1 cellular context compared by ENCODE assay signal in genomic region chr15:22979069-22979698, GRCh38.
TF ChIP-seq lines count a peak whose summit lies in the region.

No MANE protein-coding gene starts in this region.

TF ChIP-seq in K562, 482 proteins besides CTCF, POLR2A, EP300 and RAD21 (continued from another document and continues in another):
- TF ChIP-seq ARID4B (CRISPR knock-in tag; IDR thresholded peaks at IDR 0.05) = 0 out of 2 replicates have a peak, but pooled peaks have one; percentile 42
- TF ChIP-seq DIDO1 (tag; IDR thresholded peaks at IDR 0.05; ENCODE audit: low read depth) = no peak
- peak; percentile 43; the same call in 1 of the 2 replicates for TF ChIP-seq L3MBTL2 (IDR thresholded peaks at IDR 0.05)
- no peak for TF ChIP-seq ZFP30 (CRISPR knock-in tag; IDR thresholded peaks at IDR 0.05; ENCODE audit: borderline replicate concordance)
- no peak for TF ChIP-seq ARID2 (IDR thresholded peaks at IDR 0.05)
- TF ChIP-seq, protein P1, sequence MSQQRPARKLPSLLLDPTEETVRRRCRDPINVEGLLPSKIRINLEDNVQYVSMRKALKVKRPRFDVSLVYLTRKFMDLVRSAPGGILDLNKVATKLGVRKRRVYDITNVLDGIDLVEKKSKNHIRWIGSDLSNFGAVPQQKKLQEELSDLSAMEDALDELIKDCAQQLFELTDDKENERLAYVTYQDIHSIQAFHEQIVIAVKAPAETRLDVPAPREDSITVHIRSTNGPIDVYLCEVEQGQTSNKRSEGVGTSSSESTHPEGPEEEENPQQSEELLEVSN (IDR thresholded peaks at IDR 0.05; ENCODE audit: borderline replicate concordance in 1 of 2, extremely low read depth in 1 of 2, insufficient read depth in 1 of 2, insufficient read length in 1 of 2, low read depth in 1 of 2, low read length in 1 of 2, poor library complexity in 1 of 2, severe bottlenecking in 1 of 2) = peak; percentile 21 to 73
- no peak for TF ChIP-seq CTCFL (IDR thresholded peaks at IDR 0.05; ENCODE audit: borderline replicate concordance, insufficient read depth, low read depth, low read length, poor library complexity, severe bottlenecking)
- TF ChIP-seq RBM34 (IDR thresholded peaks at IDR 0.05; ENCODE audit: borderline replicate concordance, insufficient read depth, low read length) = no peak
- TF ChIP-seq, protein P2, sequence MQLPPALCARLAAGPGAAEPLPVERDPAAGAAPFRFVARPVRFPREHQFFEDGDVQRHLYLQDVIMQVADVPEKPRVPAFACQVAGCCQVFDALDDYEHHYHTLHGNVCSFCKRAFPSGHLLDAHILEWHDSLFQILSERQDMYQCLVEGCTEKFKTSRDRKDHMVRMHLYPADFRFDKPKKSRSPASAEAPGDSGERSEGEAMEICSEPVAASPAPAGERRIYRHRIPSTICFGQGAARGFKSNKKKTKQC (CRISPR knock-in tag; IDR thresholded peaks at IDR 0.05) = no peak
- TF ChIP-seq KLF16 (IDR thresholded peaks at IDR 0.05) = no peak
- TF ChIP-seq MTF1 (CRISPR knock-in tag; IDR thresholded peaks at IDR 0.05; ENCODE audit: borderline replicate concordance) = no peak
- TF ChIP-seq NRF1 (conservative IDR thresholded peaks at IDR 0.05 in 1 of 2, IDR thresholded peaks at IDR 0.05 in 1 of 2) = peak; percentile 49 to 55; a peak in 2 of 4 replicates
- peak; percentile 33; the same call in 1 of the 2 replicates for TF ChIP-seq ZFX (CRISPR knock-in tag; IDR thresholded peaks at IDR 0.05)
- TF ChIP-seq HOXB6 (CRISPR knock-in tag; IDR thresholded peaks at IDR 0.05; ENCODE audit: borderline replicate concordance) = no peak
- no peak for TF ChIP-seq RBM14 (IDR thresholded peaks at IDR 0.05; ENCODE audit: borderline replicate concordance, insufficient read depth, low read depth, low read length)
- TF ChIP-seq CHD2 (IDR thresholded peaks at IDR 0.05; ENCODE audit: low read depth, low read length) = no peak
- no peak for TF ChIP-seq MAFK (IDR thresholded peaks at IDR 0.05; ENCODE audit: low read length)
- TF ChIP-seq TEAD2 (tag; IDR thresholded peaks at IDR 0.05) = no peak
- TF ChIP-seq SIN3A (IDR thresholded peaks at IDR 0.05; ENCODE audit: borderline replicate concordance in 2 of 2, control insufficient read depth in 1 of 2, low read depth in 2 of 2, low read length in 2 of 2) = peak in 1 of 2 experiments; percentile 80; a peak in 2 of 4 replicates
- TF ChIP-seq HDAC1 (IDR thresholded peaks at IDR 0.05) = peak in 1 of 2 experiments; percentile 70; a peak in 2 of 4 replicates
- TF ChIP-seq CCAR2 (IDR thresholded peaks at IDR 0.05; ENCODE audit: low read depth, low read length) = no peak
- TF ChIP-seq ZNF134 (CRISPR knock-in tag; conservative IDR thresholded peaks at IDR 0.05) = no peak
- TF ChIP-seq ELF2 (CRISPR knock-in tag; IDR thresholded peaks at IDR 0.05) = no peak
- 0 out of 2 replicates have a peak, but pooled peaks have one; percentile 4 for TF ChIP-seq ELF1 (tag; IDR thresholded peaks at IDR 0.05)
- no peak for TF ChIP-seq TCF3 (CRISPR knock-in tag; IDR thresholded peaks at IDR 0.05)
- TF ChIP-seq, protein P3, sequence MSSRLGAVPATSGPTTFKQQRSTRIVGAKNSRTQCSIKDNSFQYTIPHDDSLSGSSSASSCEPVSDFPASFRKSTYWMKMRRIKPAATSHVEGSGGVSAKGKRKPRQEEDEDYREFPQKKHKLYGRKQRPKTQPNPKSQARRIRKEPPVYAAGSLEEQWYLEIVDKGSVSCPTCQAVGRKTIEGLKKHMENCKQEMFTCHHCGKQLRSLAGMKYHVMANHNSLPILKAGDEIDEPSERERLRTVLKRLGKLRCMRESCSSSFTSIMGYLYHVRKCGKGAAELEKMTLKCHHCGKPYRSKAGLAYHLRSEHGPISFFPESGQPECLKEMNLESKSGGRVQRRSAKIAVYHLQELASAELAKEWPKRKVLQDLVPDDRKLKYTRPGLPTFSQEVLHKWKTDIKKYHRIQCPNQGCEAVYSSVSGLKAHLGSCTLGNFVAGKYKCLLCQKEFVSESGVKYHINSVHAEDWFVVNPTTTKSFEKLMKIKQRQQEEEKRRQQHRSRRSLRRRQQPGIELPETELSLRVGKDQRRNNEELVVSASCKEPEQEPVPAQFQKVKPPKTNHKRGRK (tag; IDR thresholded peaks at IDR 0.05) = no peak
- TF ChIP-seq BCL6 (CRISPR knock-in tag; IDR thresholded peaks at IDR 0.05) = no peak
- TF ChIP-seq CHD7 (IDR thresholded peaks at IDR 0.05; ENCODE audit: low read depth, low read length) = no peak
- TF ChIP-seq SP2 (IDR thresholded peaks at IDR 0.05; ENCODE audit: extremely low read depth, low read depth, low read length, poor library complexity, severe bottlenecking) = no peak
